ENCODE assay signal across 19 cellular contexts in genomic region chr4:148778980-148779675, GRCh38.
"Had no signal": no experiment of that assay in that cellular context is flagged by ENCODE, and none has a peak within 500 bp of the region (broad histone marks: within the 10 kb centered on the region; RNA-seq: fewer than 3 reads in every experiment).

No MANE protein-coding gene starts in this region.

- DNase-seq: activated B cell treated with CpG ODN at 0.5 μM for 24 hours; activated CD4-positive, alpha-beta memory T cell treated with anti-CD3 and anti-CD28 coated beads for 36 hours; activated CD4-positive, alpha-beta T cell treated with anti-CD3 and anti-CD28 coated beads for 4 hours; activated naive CD4-positive, alpha-beta T cell; activated naive CD8-positive, alpha-beta T cell treated with anti-CD3 and anti-CD28 coated beads, Interleukin-2, amount 10 ng/mL, durations not matched to agents 7 days and 5 days; activated T-cell treated with anti-CD3 and anti-CD28 coated beads for 4 hours; anterior cingulate cortex; dermis blood vessel endothelial cell; effector memory CD4-positive, alpha-beta T cell; esophagus squamous epithelium; hippocampal formation; midbrain; occipital lobe; right cardiac atrium; stomach; upper lobe of left lung had no signal

- ATAC-seq: left lobe of liver, right cardiac atrium had no signal

- H3K4me3 ChIP-seq: esophagus squamous epithelium, lung, skin epidermis, stomach, upper lobe of left lung had no signal

- H3K4me1 ChIP-seq: esophagus squamous epithelium, upper lobe of left lung had no signal

- H3K27me3 ChIP-seq: esophagus squamous epithelium, stomach, upper lobe of left lung had no signal

- H3K9me3 ChIP-seq: esophagus squamous epithelium, stomach, upper lobe of left lung had no signal

- H3K36me3 ChIP-seq: esophagus squamous epithelium, stomach, upper lobe of left lung had no signal

- H3K27ac ChIP-seq: esophagus squamous epithelium, skin epidermis, stomach, upper lobe of left lung had no signal
